ENCODE assay signal across 8 cellular contexts in the genomic region with DNA sequence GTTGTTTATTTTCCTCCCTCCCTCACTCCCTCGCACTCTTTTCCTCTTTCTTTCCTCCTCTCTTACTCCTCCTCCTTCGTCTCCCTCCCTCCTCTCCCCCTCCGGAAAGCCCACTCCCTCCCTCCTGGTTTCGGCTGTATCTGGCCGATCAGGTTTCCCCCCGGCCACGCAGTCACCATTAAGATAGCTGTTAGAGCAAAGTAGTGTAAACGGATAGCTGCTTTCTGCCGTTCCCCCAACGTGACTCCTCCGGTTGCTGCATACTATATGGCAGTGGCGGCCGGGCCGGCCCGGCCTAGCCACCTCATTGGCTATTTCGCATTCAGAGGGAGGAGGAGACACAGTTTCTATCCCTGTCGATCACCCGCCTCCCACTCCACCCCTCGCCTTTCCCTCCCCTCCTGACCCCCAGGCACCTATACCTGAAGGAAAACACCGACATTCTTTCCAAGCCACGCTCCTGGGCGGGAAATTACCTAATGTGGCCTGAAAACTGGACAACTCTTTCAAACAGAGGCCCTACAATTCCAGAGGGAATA. TPM values are rescaled to one million over a fixed set of nuclear protein-coding genes. Genes with fewer than 3 reads are reported as not detected.
DNase-seq lines count a peak whose midpoint lies in the region; ATAC-seq and TF ChIP-seq lines count a peak whose summit lies in the region.

A gene (minus strand): TSS at position 272 of the 539 bp plus-strand sequence. CDS start 277 bp downstream, outside the sequence.

- peaks cover 10% of the 10 kb centered on the region for H3K4me1 ChIP-seq in foreskin keratinocyte

- H3K27me3 Mint-ChIP-seq in activated T-cell treated with anti-CD3 and anti-CD28 coated beads, Interleukin-2, amount 50 U/mL, for 72 hours (ENCODE audit: low read depth): peaks cover 73% of the 10 kb centered on the region
- peaks cover 23% of the 10 kb centered on the region for H3K27me3 Mint-ChIP-seq in nephron (ENCODE audit: low read depth)

- TF ChIP-seq CTCF in AG09309 (IDR thresholded peaks at IDR 0.05; ENCODE audit: control insufficient read depth, insufficient read depth, low read depth, low read length, missing control alignments): no peak
- no peak for TF ChIP-seq CTCF in foreskin keratinocyte (conservative IDR thresholded peaks at IDR 0.05)
- TF ChIP-seq CTCF in nephron (IDR thresholded peaks at IDR 0.05; ENCODE audit: unreplicated experiment in 3 of 3): no peak

- peak within 1 kb of the TSS; percentile 56 for H3K27ac ChIP-seq in foreskin keratinocyte

- H3K4me3 Mint-ChIP-seq in activated T-cell treated with anti-CD3 and anti-CD28 coated beads, Interleukin-2, amount 50 U/mL, for 72 hours: peak within 1 kb of the TSS; percentile 92 to 94
- peak within 1 kb of the TSS; percentile 90 to 99 (median 95) for H3K4me3 Mint-ChIP-seq in nephron

- ATAC-seq in GM18858 (IDR thresholded peaks at IDR 0.05; ENCODE audit: unreplicated experiment): peak; percentile 44
- ATAC-seq in HG03457 (IDR thresholded peaks at IDR 0.05; ENCODE audit: unreplicated experiment): peak; percentile 49
- peak; percentile 19 to 31 for ATAC-seq in activated T-cell treated with anti-CD3 and anti-CD28 coated beads, Interleukin-2, amount 50 U/mL, for 72 hours (replicated peaks in 1 of 2)
- ATAC-seq in foreskin keratinocyte: peak; percentile 85

- H3K36me3 Mint-ChIP-seq in activated T-cell treated with anti-CD3 and anti-CD28 coated beads, Interleukin-2, amount 50 U/mL, for 72 hours (ENCODE audit: insufficient read depth in 2 of 2): peaks cover 0 to 3% of the 10 kb centered on the region in 2 donors
- peaks cover 4% of the 10 kb centered on the region for H3K36me3 Mint-ChIP-seq in nephron (ENCODE audit: low read depth)

- H3K4me1 Mint-ChIP-seq in activated T-cell treated with anti-CD3 and anti-CD28 coated beads, Interleukin-2, amount 50 U/mL, for 72 hours (ENCODE audit: low read depth): peaks cover 24% of the 10 kb centered on the region
- peaks cover 31% of the 10 kb centered on the region for H3K4me1 Mint-ChIP-seq in nephron

- no peak within 1 kb of the TSS for H3K27ac Mint-ChIP-seq in activated T-cell treated with anti-CD3 and anti-CD28 coated beads, Interleukin-2, amount 50 U/mL, for 72 hours
- peak within 1 kb of the TSS; percentile 89 to 97 (median 97) for H3K27ac Mint-ChIP-seq in nephron

- peak within 1 kb of the TSS; percentile 84 for H3K4me3 ChIP-seq in AG09309 (ENCODE audit: control insufficient read depth, low read depth, low read length)

- DNase-seq in AG09309 (ENCODE audit: low read depth) (peak; percentile 53), NCI-H524 (lab: John Stamatoyannopoulos, UW) (peak; percentile 92 to 98), foreskin keratinocyte (peak; percentile 59 to 81)
- peak; percentile 6 to 17 for DNase-seq in activated T-cell treated with anti-CD3 and anti-CD28 coated beads, Interleukin-2, amount 50 U/mL, for 72 hours
- DNase-seq in activated effector memory CD4-positive, alpha-beta T cell treated with Interleukin-2 at 50 U/mL for 16 hours: no peak

- H3K27me3 ChIP-seq in foreskin keratinocyte: peaks cover 11% of the 10 kb centered on the region

- no peaks in the 10 kb centered on the region for H3K9me3 Mint-ChIP-seq in activated T-cell treated with anti-CD3 and anti-CD28 coated beads, Interleukin-2, amount 50 U/mL, for 72 hours
- no peaks in the 10 kb centered on the region for H3K9me3 Mint-ChIP-seq in nephron

RNA-seq across cellular contexts. Expression of the gene that starts here (rescaled TPM):
- total RNA-seq in activated T-cell treated with anti-CD3 and anti-CD28 coated beads, Interleukin-2, amount 50 U/mL, for 72 hours: under 1 TPM; 0.17 to 0.19 TPM
- 10.8 and 12.0 TPM in 2 replicates for total RNA-seq in foreskin keratinocyte
- 1.8 and 2.6 TPM in 2 replicates for polyA plus RNA-seq in foreskin keratinocyte

Comparison
In these comparisons a context has a peak if more than half of its experiments do, and no peak if none do; other contexts are left out.
1. Peak in DNase-seq and ATAC-seq in activated T-cell treated with anti-CD3 and anti-CD28 coated beads, Interleukin-2, amount 50 U/mL, for 72 hours; RNA of the gene not detected or under 1 TPM.
2. ATAC-seq: peak in every context shown above with its lines; median percentile 85 in foreskin keratinocyte; 49 in HG03457; 44 in GM18858; 25 in activated T-cell treated with anti-CD3 and anti-CD28 coated beads, Interleukin-2, amount 50 U/mL, for 72 hours.